ENCODE assay signal across 8 cellular contexts in the genomic region with DNA sequence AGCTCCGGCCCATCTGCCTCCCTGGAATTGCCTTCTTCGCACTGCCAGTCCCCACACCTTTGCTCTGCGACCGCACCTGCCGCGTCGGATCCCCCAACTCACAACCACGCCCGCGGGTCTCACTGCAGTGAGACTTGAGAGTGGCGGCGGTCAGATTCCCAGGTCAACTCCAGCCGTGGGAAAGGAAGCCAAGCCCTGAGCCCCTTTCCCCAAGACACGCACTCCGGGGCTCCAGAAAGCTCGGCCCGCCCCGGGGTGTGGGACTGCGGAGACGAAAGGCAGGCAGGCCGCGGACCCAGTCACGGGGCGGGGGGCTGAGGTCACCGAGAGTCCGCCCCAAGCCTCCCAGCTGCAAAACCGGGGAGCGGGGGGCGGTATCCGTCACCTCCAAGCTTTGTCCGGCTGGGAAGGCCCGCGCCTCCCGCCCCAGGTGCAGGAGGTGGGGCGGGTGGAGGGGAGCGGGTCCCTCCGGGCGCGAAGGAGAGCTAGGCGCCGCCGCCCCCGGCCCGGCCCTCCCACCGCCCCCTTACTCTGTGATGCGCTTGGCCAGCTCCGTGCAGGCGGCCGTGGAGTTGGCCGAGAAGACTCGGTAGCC. TPM values are rescaled to one million over a fixed set of nuclear protein-coding genes. Genes with fewer than 3 reads are reported as not detected.
DNase-seq lines count a peak whose midpoint lies in the region; ATAC-seq and TF ChIP-seq lines count a peak whose summit lies in the region.

No MANE protein-coding gene starts in this region.

- peaks cover 0 to 4% of the 10 kb centered on the region in 2 donors for H3K36me3 Mint-ChIP-seq in activated naive CD4-positive, alpha-beta T cell treated with anti-CD3 and anti-CD28 coated beads, Interleukin-2, amount 50 U/mL, for 72 hours

- ATAC-seq in GM21447 (IDR thresholded peaks at IDR 0.05; ENCODE audit: unreplicated experiment) (peak; percentile 29), left ventricle myocardium superior (peak; percentile 48), sciatic nerve (peak; percentile 7)
- peak; percentile 11 to 30 for ATAC-seq in activated naive CD4-positive, alpha-beta T cell treated with anti-CD3 and anti-CD28 coated beads, Interleukin-2, amount 50 U/mL, for 72 hours

- intact Hi-C loops in left ventricle myocardium superior (cut with micrococcal nuclease) (no loop called here), sciatic nerve (cut with DNase I) (no loop called here)

- peak; percentile 6 for DNase-seq in G401 (ENCODE audit: low spot score)
- peak; percentile 38 to 56 for DNase-seq in activated naive CD4-positive, alpha-beta T cell treated with anti-CD3 and anti-CD28 coated beads, Interleukin-2, amount 50 U/mL, for 72 hours (ENCODE audit: low spot score in 2 of 2)
- peak; percentile 58 for DNase-seq in left ventricle myocardium superior
- DNase-seq in sciatic nerve (ENCODE audit: low spot score), result peak; percentile 62
- DNase-seq in GF-D8 (lab: John Stamatoyannopoulos, UW), result no peak
- no peak for DNase-seq in NCI-H2081 treated with DMSO at 0.1 percent for 48 hours (lab: John Stamatoyannopoulos, UW)

- H3K9me3 Mint-ChIP-seq in activated naive CD4-positive, alpha-beta T cell treated with anti-CD3 and anti-CD28 coated beads, Interleukin-2, amount 50 U/mL, for 72 hours, result no peaks in the 10 kb centered on the region

- peak overlapping the region; percentile 86 to 96 for H3K27ac Mint-ChIP-seq in activated naive CD4-positive, alpha-beta T cell treated with anti-CD3 and anti-CD28 coated beads, Interleukin-2, amount 50 U/mL, for 72 hours

- no peak for TF ChIP-seq RAD21 in Ishikawa (IDR thresholded peaks at IDR 0.05; ENCODE audit: low read depth)

- in situ Hi-C loops in G401 (cut with HindIII; ENCODE audit: low sequenced_read_pairs), result no loop called here

- no peak for TF ChIP-seq EP300 in Ishikawa (IDR thresholded peaks at IDR 0.05; ENCODE audit: borderline replicate concordance)

TF ChIP-seq in Ishikawa, 13 proteins besides CTCF, POLR2A, EP300 and RAD21:
- TF ChIP-seq TCF12 (IDR thresholded peaks at IDR 0.05; ENCODE audit: low read depth), result no peak
- TF ChIP-seq, protein P1, sequence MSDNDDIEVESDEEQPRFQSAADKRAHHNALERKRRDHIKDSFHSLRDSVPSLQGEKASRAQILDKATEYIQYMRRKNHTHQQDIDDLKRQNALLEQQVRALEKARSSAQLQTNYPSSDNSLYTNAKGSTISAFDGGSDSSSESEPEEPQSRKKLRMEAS (IDR thresholded peaks at IDR 0.05), result peak; percentile 41; the same call in 1 of the 2 replicates
- peak; percentile 76; the same call in 1 of the 2 replicates for TF ChIP-seq ZBTB7A (IDR thresholded peaks at IDR 0.05; ENCODE audit: low read depth)

RNA-seq across cellular contexts. Expression of gene PRPSAP1, which starts 0.6 kb away (rescaled TPM):
- total RNA-seq in G401 (2014; rRNA removed; shearing (Covaris generic)), result 28.0 and 30.8 TPM in 2 replicates
- total RNA-seq in activated naive CD4-positive, alpha-beta T cell treated with anti-CD3 and anti-CD28 coated beads, Interleukin-2, amount 50 U/mL, for 72 hours, result 10 to 100 TPM; 17.2 to 31.2 TPM
- total RNA-seq in left ventricle myocardium superior (38.8 TPM), sciatic nerve (74.3 TPM)

RNA-seq across cellular contexts. Expression of gene SPHK1, which starts 31.3 kb away (rescaled TPM):
- total RNA-seq in G401 (2014; rRNA removed; shearing (Covaris generic)), result 5.8 and 10.6 TPM in 2 replicates
- total RNA-seq in activated naive CD4-positive, alpha-beta T cell treated with anti-CD3 and anti-CD28 coated beads, Interleukin-2, amount 50 U/mL, for 72 hours, result 10 to 100 TPM in 1 of 2 donors, 1 to 10 TPM in 1; 7.1 to 11.9 TPM
- 2.7 TPM for total RNA-seq in left ventricle myocardium superior
- total RNA-seq in sciatic nerve, result 19.4 TPM

RNA-seq across cellular contexts. Expression of gene QRICH2, which starts 45.0 kb away (rescaled TPM):
- total RNA-seq in G401 (2014; rRNA removed; shearing (Covaris generic)), result 0.47 and 1.4 TPM in 2 replicates
- 1 to 10 TPM in 1 of 2 donors, under 1 TPM in 1; 0.46 to 1.8 TPM for total RNA-seq in activated naive CD4-positive, alpha-beta T cell treated with anti-CD3 and anti-CD28 coated beads, Interleukin-2, amount 50 U/mL, for 72 hours
- total RNA-seq in left ventricle myocardium superior, result 2.7 TPM
- 4.1 TPM for total RNA-seq in sciatic nerve

Comparison
In these comparisons a context has a peak if more than half of its experiments do, and no peak if none do; other contexts are left out.
1. DNase-seq: peak in G401 (single experiment), activated naive CD4-positive, alpha-beta T cell treated with anti-CD3 and anti-CD28 coated beads, Interleukin-2, amount 50 U/mL, for 72 hours (2 of 2), left ventricle myocardium superior (single experiment) and sciatic nerve (single experiment); none in GF-D8 (single experiment) and NCI-H2081 treated with DMSO at 0.1 percent for 48 hours (single experiment).
2. Peak in every context shown above with its lines, with median percentiles within 50 percentile points of each other: ATAC-seq.